ENCODE assay signal across 18 cellular contexts in genomic region chr3:189262746-189263145, GRCh38.
DNase-seq lines count a peak whose midpoint lies in the region; ATAC-seq, FAIRE-seq and TF ChIP-seq lines count a peak whose summit lies in the region.
"Had no signal": no experiment of that assay in that cellular context is flagged by ENCODE, and none has a peak within 500 bp of the region (broad histone marks: within the 10 kb centered on the region; RNA-seq: fewer than 3 reads in every experiment).

No MANE protein-coding gene starts in this region.

- whole genome bisulfite sequencing in right lobe of liver (ENCODE audit: insufficient coverage, low coverage, low lambda C conversion rate, missing lambda C conversion rate), result 63% methylated on average over 2 of the region's 3 CpGs
- WGBS in HepG2 (ENCODE audit: low lambda C conversion rate), result 3% methylated on average over 3 of the region's 3 CpGs

- BruUV-seq in HepG2 (replicated peaks; lab: Mats Ljungman, UMichigan), result no TSS peak

- H2AFZ ChIP-seq in HepG2 (ENCODE audit: low read length), result no peak overlapping the region

- H3K9me3 ChIP-seq in right lobe of liver, result no peaks in the 10 kb centered on the region
- no peaks in the 10 kb centered on the region for H3K9me3 ChIP-seq in HepG2 (ENCODE audit: low read length)
- H3K9me3 ChIP-seq: heart left ventricle, upper lobe of left lung had no signal

- no peak for TF ChIP-seq POLR2A in right lobe of liver (IDR thresholded peaks at IDR 0.05)
- TF ChIP-seq POLR2A in HepG2 (IDR thresholded peaks at IDR 0.05; ENCODE audit: insufficient read depth in 1 of 2, low read depth in 2 of 2, low read length in 2 of 2), result no peak

- no peak overlapping the region for H3K27ac ChIP-seq in right lobe of liver
- H3K27ac ChIP-seq in HepG2 (ENCODE audit: extremely low read length, insufficient read depth, low read length), result no peak overlapping the region
- H3K27ac ChIP-seq: brain microvascular endothelial cell, heart left ventricle, RWPE1, skin epidermis, upper lobe of left lung had no signal

- no peak overlapping the region for H3K4me3 ChIP-seq in right lobe of liver
- no peak overlapping the region for H3K4me3 ChIP-seq in HepG2 (replicated peaks in 1 of 3; ENCODE audit: insufficient read depth in 1 of 3, low read depth in 2 of 3, low read length in 3 of 3)
- H3K4me3 ChIP-seq: heart left ventricle, skin epidermis, upper lobe of left lung had no signal

- no peak for TF ChIP-seq CTCF in right lobe of liver (IDR thresholded peaks at IDR 0.05)
- TF ChIP-seq CTCF in HepG2 (CRISPR knock-in tag; IDR thresholded peaks at IDR 0.05), result no peak

- H3K4me1 Mint-ChIP-seq in stimulated activated naive B cell treated with anti-CD40 and anti-IgM and Interleukin-4, amounts not matched to agents 10 μg/mL and 1 μg/mL and 100 μg/mL, for 72 hours, result no peaks in the 10 kb centered on the region
- H3K4me1 Mint-ChIP-seq in activated T-cell treated with anti-CD3 and anti-CD28 coated beads, Interleukin-2, amount 50 U/mL, for 24 hours (ENCODE audit: low read depth), result no peaks in the 10 kb centered on the region
- no peaks in the 10 kb centered on the region for H3K4me1 Mint-ChIP-seq in activated T-helper 2 cell treated with anti-CD3 and anti-CD28 coated beads, Interferon-gamma antibody, Interleukin-2, Interleukin-4, amounts not matched to agents 10 μg/mL and 5 μg/mL and 100 μg/mL, durations not matched to agents 14 hours and 24 hours and 36 hours (ENCODE audit: low read depth)

- no peaks in the 10 kb centered on the region for H3K4me1 ChIP-seq in right lobe of liver
- H3K4me1 ChIP-seq in HepG2 (ENCODE audit: insufficient read depth, low read length), result no peaks in the 10 kb centered on the region

- H3K9me3 Mint-ChIP-seq in stimulated activated naive B cell treated with anti-CD40 and anti-IgM and Interleukin-4, amounts not matched to agents 10 μg/mL and 1 μg/mL and 100 μg/mL, for 72 hours, result peaks cover 0 to 2% of the 10 kb centered on the region in 2 donors
- no peaks in the 10 kb centered on the region for H3K9me3 Mint-ChIP-seq in activated T-cell treated with anti-CD3 and anti-CD28 coated beads, Interleukin-2, amount 50 U/mL, for 24 hours
- H3K9me3 Mint-ChIP-seq in activated T-helper 2 cell treated with anti-CD3 and anti-CD28 coated beads, Interferon-gamma antibody, Interleukin-2, Interleukin-4, amounts not matched to agents 10 μg/mL and 5 μg/mL and 100 μg/mL, durations not matched to agents 14 hours and 24 hours and 36 hours, result no peaks in the 10 kb centered on the region

- no peaks in the 10 kb centered on the region for H3K36me3 ChIP-seq in right lobe of liver
- no peaks in the 10 kb centered on the region for H3K36me3 ChIP-seq in HepG2 (replicated peaks in 1 of 2; ENCODE audit: control insufficient read depth in 1 of 2, insufficient read depth in 2 of 2, low read length in 2 of 2)
- H3K36me3 ChIP-seq: brain microvascular endothelial cell, heart left ventricle, upper lobe of left lung had no signal

- peaks cover 6 to 14% of the 10 kb centered on the region in 2 donors for H3K27me3 Mint-ChIP-seq in stimulated activated naive B cell treated with anti-CD40 and anti-IgM and Interleukin-4, amounts not matched to agents 10 μg/mL and 1 μg/mL and 100 μg/mL, for 72 hours
- peaks cover 3% of the 10 kb centered on the region for H3K27me3 Mint-ChIP-seq in activated T-cell treated with anti-CD3 and anti-CD28 coated beads, Interleukin-2, amount 50 U/mL, for 24 hours
- no peaks in the 10 kb centered on the region for H3K27me3 Mint-ChIP-seq in activated T-helper 2 cell treated with anti-CD3 and anti-CD28 coated beads, Interferon-gamma antibody, Interleukin-2, Interleukin-4, amounts not matched to agents 10 μg/mL and 5 μg/mL and 100 μg/mL, durations not matched to agents 14 hours and 24 hours and 36 hours (ENCODE audit: low read depth)

- POLR2A ChIA-PET in HepG2 (lab: Yijun Ruan, JAX), result no interaction called here

- no peak overlapping the region for H3K27ac Mint-ChIP-seq in stimulated activated naive B cell treated with anti-CD40 and anti-IgM and Interleukin-4, amounts not matched to agents 10 μg/mL and 1 μg/mL and 100 μg/mL, for 72 hours
- no peak overlapping the region for H3K27ac Mint-ChIP-seq in activated T-cell treated with anti-CD3 and anti-CD28 coated beads, Interleukin-2, amount 50 U/mL, for 24 hours
- no peak overlapping the region for H3K27ac Mint-ChIP-seq in activated T-helper 2 cell treated with anti-CD3 and anti-CD28 coated beads, Interferon-gamma antibody, Interleukin-2, Interleukin-4, amounts not matched to agents 10 μg/mL and 5 μg/mL and 100 μg/mL, durations not matched to agents 14 hours and 24 hours and 36 hours

- no peak overlapping the region for H3K9ac ChIP-seq in HepG2 (ENCODE audit: insufficient read depth, low read depth, low read length)

- intact Hi-C loops in right lobe of liver (cut with DNase I), result no loop called here
- intact Hi-C loops in HepG2 (cut with micrococcal nuclease; ENCODE audit: unreplicated experiment), result no loop called here
- intact Hi-C loops in activated T-helper 2 cell treated with anti-CD3 and anti-CD28 coated beads, Interferon-gamma antibody, Interleukin-2, Interleukin-4, amounts not matched to agents 10 μg/mL and 5 μg/mL and 100 μg/mL, durations not matched to agents 14 hours and 24 hours and 36 hours (cut with micrococcal nuclease), result no loop called here

- H3K79me2 ChIP-seq in HepG2 (ENCODE audit: insufficient read depth, low read length), result no peaks in the 10 kb centered on the region

- ATAC-seq in right lobe of liver, result peak in 1 of 4 donors; percentile 19
- ATAC-seq in HepG2, result no peak
- peak; percentile 83 to 87 for ATAC-seq in stimulated activated naive B cell treated with anti-CD40 and anti-IgM and Interleukin-4, amounts not matched to agents 10 μg/mL and 1 μg/mL and 100 μg/mL, for 72 hours (replicated peaks)
- ATAC-seq: heart left ventricle had no signal

- TF ChIP-seq EP300 in HepG2 (IDR thresholded peaks at IDR 0.05; ENCODE audit: low read depth in 2 of 2, low read length in 2 of 2) (no peak), HepG2 (CRISPR knock-in tag; IDR thresholded peaks at IDR 0.05; ENCODE audit: borderline replicate concordance) (no peak)

- H4K20me1 ChIP-seq in HepG2 (ENCODE audit: insufficient read depth, low read length), result no peaks in the 10 kb centered on the region

- FAIRE-seq in HepG2 (lab: Jason Lieb, UNC), result no peak
- FAIRE-seq: keratinocyte had no signal

- in situ Hi-C loops in HepG2 (cut with HindIII; ENCODE audit: extremely low pct_ligation_motif_present, low pct_unique_long_range_greater_than_20kb), result no loop called here

- DNase-seq in right lobe of liver, result peak in 2 of 3 donors; percentile 21 to 45
- no peak for DNase-seq in HepG2 (ENCODE audit: low spot score)
- peak; percentile 39 for DNase-seq in MV-4-11 (lab: John Stamatoyannopoulos, UW)
- peak; percentile 73 for DNase-seq in SK-N-DZ (ENCODE audit: low spot score)
- DNase-seq in stimulated activated naive B cell treated with anti-CD40 and anti-IgM and Interleukin-4, amounts not matched to agents 10 μg/mL and 1 μg/mL and 100 μg/mL, for 72 hours, result peak; percentile 27
- DNase-seq in activated T-cell treated with anti-CD3 and anti-CD28 coated beads, Interleukin-2, amount 50 U/mL, for 24 hours, result no peak
- DNase-seq in GM03348 (ENCODE audit: low spot score), result no peak
- no peak for DNase-seq in activated T-helper 2 cell treated with anti-CD3 and anti-CD28 coated beads, Interferon-gamma antibody, Interleukin-2, Interleukin-4, amounts not matched to agents 10 μg/mL and 5 μg/mL and 100 μg/mL, durations not matched to agents 14 hours and 24 hours and 36 hours (ENCODE audit: low spot score)
- DNase-seq: activated naive CD4-positive, alpha-beta T cell treated with anti-CD3 and anti-CD28 coated beads, Interleukin-2, amount 50 U/mL, for 16 hours; brain microvascular endothelial cell; dermis blood vessel endothelial cell; NCI-H2107; stimulated activated naive CD4-positive, alpha-beta T cell treated with Interleukin-2 at 50 U/mL for 16 hours had no signal

- H3K27me3 ChIP-seq in right lobe of liver, result no peaks in the 10 kb centered on the region
- no peaks in the 10 kb centered on the region for H3K27me3 ChIP-seq in HepG2 (ENCODE audit: control insufficient read depth in 1 of 2, insufficient read depth in 2 of 2, low read length in 2 of 2)
- H3K27me3 ChIP-seq: brain microvascular endothelial cell, heart left ventricle, upper lobe of left lung had no signal

- no peak overlapping the region for H3K4me3 Mint-ChIP-seq in stimulated activated naive B cell treated with anti-CD40 and anti-IgM and Interleukin-4, amounts not matched to agents 10 μg/mL and 1 μg/mL and 100 μg/mL, for 72 hours
- no peak overlapping the region for H3K4me3 Mint-ChIP-seq in activated T-cell treated with anti-CD3 and anti-CD28 coated beads, Interleukin-2, amount 50 U/mL, for 24 hours
- no peak overlapping the region for H3K4me3 Mint-ChIP-seq in activated T-helper 2 cell treated with anti-CD3 and anti-CD28 coated beads, Interferon-gamma antibody, Interleukin-2, Interleukin-4, amounts not matched to agents 10 μg/mL and 5 μg/mL and 100 μg/mL, durations not matched to agents 14 hours and 24 hours and 36 hours (ENCODE audit: low read depth)

- no peaks in the 10 kb centered on the region for H3K36me3 Mint-ChIP-seq in stimulated activated naive B cell treated with anti-CD40 and anti-IgM and Interleukin-4, amounts not matched to agents 10 μg/mL and 1 μg/mL and 100 μg/mL, for 72 hours
- H3K36me3 Mint-ChIP-seq in activated T-cell treated with anti-CD3 and anti-CD28 coated beads, Interleukin-2, amount 50 U/mL, for 24 hours (ENCODE audit: low read depth), result no peaks in the 10 kb centered on the region
- H3K36me3 Mint-ChIP-seq in activated T-helper 2 cell treated with anti-CD3 and anti-CD28 coated beads, Interferon-gamma antibody, Interleukin-2, Interleukin-4, amounts not matched to agents 10 μg/mL and 5 μg/mL and 100 μg/mL, durations not matched to agents 14 hours and 24 hours and 36 hours (ENCODE audit: low read depth), result no peaks in the 10 kb centered on the region

- CTCF ChIA-PET in HepG2 (lab: Yijun Ruan, JAX; ENCODE audit: low intra/inter-chr PET ratio, low total read pairs), result no interaction called here

- no peak for TF ChIP-seq RAD21 in HepG2 (CRISPR knock-in tag; IDR thresholded peaks at IDR 0.05)

- no peak overlapping the region for H3K4me2 ChIP-seq in HepG2 (ENCODE audit: low read depth, low read length)

TF ChIP-seq in HepG2, 621 proteins besides CTCF, POLR2A, EP300 and RAD21 (continues in another document):
- no peak for TF ChIP-seq SNAI1 (CRISPR knock-in tag; IDR thresholded peaks at IDR 0.05; ENCODE audit: borderline replicate concordance)
- TF ChIP-seq ZNF160 (CRISPR knock-in tag; IDR thresholded peaks at IDR 0.05), result no peak
- no peak for TF ChIP-seq MED13 (CRISPR knock-in tag; IDR thresholded peaks at IDR 0.05)
- TF ChIP-seq ZBTB26 (CRISPR knock-in tag; IDR thresholded peaks at IDR 0.05; ENCODE audit: borderline replicate concordance), result no peak

Comparison
In these comparisons a context has a peak if more than half of its experiments do, and no peak if none do; other contexts are left out.
1. DNase-seq: peak in right lobe of liver (2 of 3), MV-4-11 (single experiment), SK-N-DZ (single experiment) and stimulated activated naive B cell treated with anti-CD40 and anti-IgM and Interleukin-4, amounts not matched to agents 10 μg/mL and 1 μg/mL and 100 μg/mL, for 72 hours (single experiment); none in HepG2 (single experiment), activated T-cell treated with anti-CD3 and anti-CD28 coated beads, Interleukin-2, amount 50 U/mL, for 24 hours (single experiment), GM03348 (single experiment) and activated T-helper 2 cell treated with anti-CD3 and anti-CD28 coated beads, Interferon-gamma antibody, Interleukin-2, Interleukin-4, amounts not matched to agents 10 μg/mL and 5 μg/mL and 100 μg/mL, durations not matched to agents 14 hours and 24 hours and 36 hours (single experiment).